ENCODE assay signal across 19 cellular contexts in the genomic region with DNA sequence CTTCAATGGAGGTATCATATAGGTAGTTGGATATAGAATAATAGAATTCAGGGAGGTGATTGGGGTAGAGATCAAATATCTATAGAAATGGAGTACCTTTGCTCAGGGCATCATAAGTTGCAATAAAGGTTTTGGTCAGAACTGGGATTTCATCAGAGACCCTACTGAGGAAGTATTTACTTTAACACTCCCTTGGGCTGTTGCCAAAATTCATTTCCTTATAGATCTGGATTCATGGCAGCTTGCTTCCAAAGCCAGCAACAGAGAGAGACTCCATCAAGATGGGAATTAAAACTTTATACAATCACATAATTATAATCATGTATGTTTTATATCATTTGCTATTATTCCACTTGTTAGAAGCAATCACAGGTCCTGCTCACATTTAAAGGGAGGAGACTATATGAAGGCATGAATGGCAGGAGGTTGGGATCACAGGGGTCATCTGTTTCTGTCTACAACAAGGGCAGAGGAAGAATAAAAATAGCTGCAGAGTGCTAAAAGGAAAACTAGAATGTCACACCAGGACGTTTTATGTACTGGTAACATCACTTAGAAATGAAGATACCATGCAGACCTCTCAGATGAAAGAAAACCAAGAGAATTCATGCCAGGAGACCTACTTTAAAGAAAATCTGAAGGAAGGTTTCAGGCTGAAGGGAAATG.
"Had no signal": no experiment of that assay in that cellular context is flagged by ENCODE, and none has a peak within 500 bp of the region (broad histone marks: within the 10 kb centered on the region; RNA-seq: fewer than 3 reads in every experiment).

No MANE protein-coding gene starts in this region.

- ATAC-seq: pancreas; sciatic nerve; stimulated activated effector memory CD8-positive, alpha-beta T cell treated with anti-CD3 and anti-CD28 coated beads, Interleukin-12 subunit alpha, Interleukin-12 subunit beta, amount 100 ng/mL, for 72 hours had no signal

- H3K27ac ChIP-seq: pancreas, stomach, suprapubic skin, tibial nerve had no signal

- H3K4me1 ChIP-seq: pancreas, stomach, suprapubic skin, tibial nerve had no signal

- H3K36me3 ChIP-seq: pancreas, stomach, suprapubic skin, tibial nerve had no signal

- H3K27me3 ChIP-seq: pancreas, stomach, suprapubic skin, tibial nerve had no signal

- H3K9me3 ChIP-seq: pancreas, suprapubic skin, tibial nerve had no signal

- DNase-seq: activated CD4-positive, alpha-beta memory T cell treated with anti-CD3 and anti-CD28 coated beads for 36 hours; activated CD4-positive, alpha-beta T cell treated with anti-CD3 and anti-CD28 coated beads for 48 hours; activated naive CD4-positive, alpha-beta T cell treated with anti-CD3 and anti-CD28 coated beads for 36 hours; activated naive CD8-positive, alpha-beta T cell treated with anti-CD3 and anti-CD28 coated beads, Interleukin-2, amount 10 ng/mL, durations not matched to agents 7 days and 5 days; activated T-cell treated with anti-CD3 and anti-CD28 coated beads, Interleukin-2, amount 50 U/mL, for 48 hours; amniotic stem cell; effector CD8-positive, alpha-beta T cell; glutamatergic neuron; hypothalamus; mesenchymal stem cell; nephron progenitor cell; pancreas; small intestine; stimulated activated CD4-positive, alpha-beta T cell treated with anti-CD3 and anti-CD28 coated beads, Interleukin-2, amount 100 ng/mL, for 24 hours; stomach had no signal

- H3K4me3 ChIP-seq: pancreas, stomach, suprapubic skin, tibial nerve had no signal
